Comparison of ENCODE assay signal across 9 cellular contexts in genomic region chr5:126234563-126235195, GRCh38.
DNase-seq lines count a peak whose midpoint lies in the region; ATAC-seq and TF ChIP-seq lines count a peak whose summit lies in the region.
"Had no signal": no experiment of that assay in that cellular context is flagged by ENCODE, and none has a peak within 500 bp of the region (broad histone marks: within the 10 kb centered on the region; RNA-seq: fewer than 3 reads in every experiment).

No MANE protein-coding gene starts in this region.

- H3K27ac Mint-ChIP-seq in chondrocyte (ENCODE audit: unreplicated experiment), result no peak overlapping the region
- no peak overlapping the region for H3K27ac Mint-ChIP-seq in osteocyte (ENCODE audit: unreplicated experiment)

- H3K4me1 Mint-ChIP-seq in chondrocyte (ENCODE audit: low read depth), result peaks cover 6% of the 10 kb centered on the region
- H3K4me1 Mint-ChIP-seq in osteocyte (ENCODE audit: unreplicated experiment), result peaks cover 4% of the 10 kb centered on the region

- no peaks in the 10 kb centered on the region for H3K36me3 Mint-ChIP-seq in chondrocyte (ENCODE audit: low read depth)
- H3K36me3 Mint-ChIP-seq in osteocyte (ENCODE audit: unreplicated experiment), result no peaks in the 10 kb centered on the region

- no peak overlapping the region for H3K4me3 Mint-ChIP-seq in chondrocyte (ENCODE audit: unreplicated experiment)
- no peak overlapping the region for H3K4me3 Mint-ChIP-seq in osteocyte (ENCODE audit: unreplicated experiment)

- DNase-seq in AG10803 (ENCODE audit: low read depth), result peak; percentile 17
- DNase-seq in NCI-H2081 (lab: John Stamatoyannopoulos, UW), result peak; percentile 52 to 71
- no peak for DNase-seq in chondrocyte (ENCODE audit: low spot score)
- DNase-seq in osteocyte (ENCODE audit: extremely low spot score, unreplicated experiment), result no peak
- no peak for DNase-seq in stimulated activated CD8-positive, alpha-beta memory T cell treated with anti-CD3 and anti-CD28 coated beads, Interleukin-4, amount 100 ng/mL, for 48 hours

- ATAC-seq in GM18868 (IDR thresholded peaks at IDR 0.05; ENCODE audit: unreplicated experiment) (peak; percentile 82), GM21515 (IDR thresholded peaks at IDR 0.05; ENCODE audit: unreplicated experiment) (no peak), GM21529 (IDR thresholded peaks at IDR 0.05; ENCODE audit: unreplicated experiment) (no peak)

- TF ChIP-seq CTCF in AG10803 (conservative IDR thresholded peaks at IDR 0.05; ENCODE audit: low read length), result peak; percentile 71
- peak; percentile 81 for TF ChIP-seq CTCF in chondrocyte (IDR thresholded peaks at IDR 0.05)
- TF ChIP-seq CTCF in osteocyte (IDR thresholded peaks at IDR 0.05), result peak; percentile 67

- H3K9me3 Mint-ChIP-seq in chondrocyte (ENCODE audit: low read depth), result peaks cover 2% of the 10 kb centered on the region
- H3K9me3 Mint-ChIP-seq in osteocyte (ENCODE audit: unreplicated experiment), result no peaks in the 10 kb centered on the region

- no peak overlapping the region for H3K4me3 ChIP-seq in AG10803 (ENCODE audit: low read length)
- H3K4me3 ChIP-seq: thoracic aorta had no signal

- H3K27me3 Mint-ChIP-seq in chondrocyte (ENCODE audit: low read depth) (peaks cover 2% of the 10 kb centered on the region), osteocyte (ENCODE audit: unreplicated experiment) (peaks cover 38% of the 10 kb centered on the region)

Comparison
In these comparisons a context has a peak if more than half of its experiments do, and no peak if none do; other contexts are left out.
1. DNase-seq: peak in AG10803 (single experiment) and NCI-H2081 (2 of 2); none in chondrocyte (single experiment), osteocyte (single experiment) and stimulated activated CD8-positive, alpha-beta memory T cell treated with anti-CD3 and anti-CD28 coated beads, Interleukin-4, amount 100 ng/mL, for 48 hours (single experiment).
2. Peak in every context shown above with its lines, with median percentiles within 50 percentile points of each other: CTCF ChIP-seq.